ENCODE assay signal across 15 cellular contexts in genomic region chr12:95553202-95553943, GRCh38. TPM values are rescaled to one million over a fixed set of nuclear protein-coding genes. Genes with fewer than 3 reads are reported as not detected.
DNase-seq lines count a peak whose midpoint lies in the region; ATAC-seq and TF ChIP-seq lines count a peak whose summit lies in the region.
"Had no signal": no experiment of that assay in that cellular context is flagged by ENCODE, and none has a peak within 500 bp of the region (broad histone marks: within the 10 kb centered on the region; RNA-seq: fewer than 3 reads in every experiment).

No MANE protein-coding gene starts in this region.

- no peaks in the 10 kb centered on the region; the same call in 1 of the 2 replicates for H3K4me1 ChIP-seq in H9 (ENCODE audit: insufficient read depth, low read length)
- H3K4me1 ChIP-seq: foreskin keratinocyte, psoas muscle, testis had no signal

- no peaks in the 10 kb centered on the region; the same call in 1 of the 2 replicates for H3K27me3 ChIP-seq in H9 (ENCODE audit: insufficient read depth, low read length)
- H3K27me3 ChIP-seq: testis had no signal

- H3K23me2 ChIP-seq in H9 (ENCODE audit: insufficient read length, low read depth, low read length, poor library complexity, severe bottlenecking): peaks cover 3% of the 10 kb centered on the region

- H4K91ac ChIP-seq in H9 (ENCODE audit: insufficient read length, low read depth, low read length): no peak overlapping the region

- H3K79me1 ChIP-seq in H9 (ENCODE audit: insufficient read depth, low read depth, low read length, poor library complexity, severe bottlenecking): no peaks in the 10 kb centered on the region

- H3K4ac ChIP-seq in H9 (ENCODE audit: low read depth, low read length): no peak overlapping the region

- no CpG with 5 or more reads among the region's 5 CpGs for WGBS in H9 (ENCODE audit: extremely low coverage, insufficient read length, low lambda C conversion rate)

- H3K9me3 ChIP-seq in H9 (ENCODE audit: control insufficient read depth, low read depth, low read length): no peaks in the 10 kb centered on the region
- H3K9me3 ChIP-seq: testis had no signal

- H3K79me2 ChIP-seq in H9 (ENCODE audit: insufficient read depth, low read length): peaks cover 3% of the 10 kb centered on the region; the same call in 1 of the 2 replicates

- H2BK120ac ChIP-seq in H9 (ENCODE audit: low read depth, low read length, poor library complexity, severe bottlenecking): no peak overlapping the region

- H4K5ac ChIP-seq in H9 (ENCODE audit: insufficient read length, low read depth, low read length): no peak overlapping the region

- no peak overlapping the region for H3K23ac ChIP-seq in H9 (ENCODE audit: insufficient read length, low read depth, low read length)

- H2AK5ac ChIP-seq in H9 (ENCODE audit: insufficient read length, low read length): no peak overlapping the region

- H3K4me3 Mint-ChIP-seq in activated CD4-positive, alpha-beta T cell treated with anti-CD3 and anti-CD28 coated beads, Interleukin-2, amount 10 ng/mL, durations not matched to agents 24 days and 14 days: peak overlapping the region; percentile 81
- H3K4me3 Mint-ChIP-seq in H9 (peak overlapping the region; percentile 33 to 96; a peak in 4 of 5 replicates), T-cell (peak overlapping the region; percentile 65 to 72 (median 70)), immature natural killer cell (peak overlapping the region in 3 of 5 donors; percentile 12 to 71 (median 23))

- H3K27ac Mint-ChIP-seq in activated CD4-positive, alpha-beta T cell treated with anti-CD3 and anti-CD28 coated beads, Interleukin-2, amount 10 ng/mL, durations not matched to agents 24 days and 14 days: peak overlapping the region; percentile 71
- H3K27ac Mint-ChIP-seq in H9 (peak overlapping the region; percentile 83 to 99 (median 87)), T-cell (peak overlapping the region; percentile 83 to 90), immature natural killer cell (peak overlapping the region in 2 of 6 donors; percentile 6 to 68)

- DNase-seq in activated CD4-positive, alpha-beta T cell treated with anti-CD3 and anti-CD28 coated beads, Interleukin-2, amount 10 ng/mL, durations not matched to agents 24 days and 14 days: no peak
- DNase-seq in activated CD4-positive, alpha-beta T cell treated with anti-CD3 and anti-CD28 coated beads for 1 hour: no peak
- DNase-seq in H9 (no peak), T-cell (peak in 1 of 34 experiments; percentile 28), immature natural killer cell (no peak), ureter (ENCODE audit: low spot score) (no peak), ecto neural progenitor cell (ENCODE audit: low spot score) (no peak), ACHN (no peak)
- DNase-seq: amygdala, cerebellar nuclear complex, foreskin keratinocyte, NCI-H187 treated with DMSO at 0.1 percent for 48 hours, NCI-H526 treated with DMSO at 0.1 percent for 48 hours, psoas muscle, testis had no signal

- TF ChIP-seq CTCF in H9 (conservative IDR thresholded peaks at IDR 0.05): no peak

- H2BK20ac ChIP-seq in H9 (ENCODE audit: low read depth, low read length, poor library complexity, severe bottlenecking): no peak overlapping the region

- H3K9ac ChIP-seq in H9 (ENCODE audit: extremely low read depth, insufficient read length, low read length): no peak overlapping the region

- intact Hi-C loops in activated CD4-positive, alpha-beta T cell treated with anti-CD3 and anti-CD28 coated beads, Interleukin-2, amount 10 ng/mL, durations not matched to agents 24 days and 14 days (cut with micrococcal nuclease): no loop called here

- peaks cover 7% of the 10 kb centered on the region for H3K9me3 Mint-ChIP-seq in activated CD4-positive, alpha-beta T cell treated with anti-CD3 and anti-CD28 coated beads, Interleukin-2, amount 10 ng/mL, durations not matched to agents 24 days and 14 days
- H3K9me3 Mint-ChIP-seq in H9 (peaks cover 0 to 5% of the 10 kb centered on the region in 2 experiments; a peak in 2 of 5 replicates), T-cell (peaks cover 0 to 3% (median 0%) of the 10 kb centered on the region in 3 donors), immature natural killer cell (peaks cover 0 to 4% (median 0%) of the 10 kb centered on the region in 6 donors)

- H3K56ac ChIP-seq in H9 (ENCODE audit: insufficient read length, low read depth, low read length): no peak overlapping the region

- in situ Hi-C loops in ACHN (cut with HindIII; ENCODE audit: low pct_ligation_motif_present, low pct_unique_long_range_greater_than_20kb, low sequenced_read_pairs): no loop called here

- H2BK5ac ChIP-seq in H9 (ENCODE audit: insufficient read length, low read length): no peak overlapping the region

- no peak overlapping the region for H2BK15ac ChIP-seq in H9 (ENCODE audit: low read depth, low read length)

- H4K8ac ChIP-seq in H9 (replicated peaks; ENCODE audit: insufficient read length, low read depth, low read length): no peak overlapping the region

- POLR2A ChIA-PET in T-cell (lab: Charles Lee): no interaction called here

- no peak overlapping the region for H2AFZ ChIP-seq in H9 (ENCODE audit: low read length)

- no peak overlapping the region for H3T11ph ChIP-seq in H9 (ENCODE audit: low read length)

- no peak overlapping the region for H3K27ac ChIP-seq in H9 (ENCODE audit: insufficient read length, low read depth, low read length)
- H3K27ac ChIP-seq: foreskin keratinocyte, psoas muscle, testis had no signal

- H3K27me3 Mint-ChIP-seq in activated CD4-positive, alpha-beta T cell treated with anti-CD3 and anti-CD28 coated beads, Interleukin-2, amount 10 ng/mL, durations not matched to agents 24 days and 14 days: peaks cover 6% of the 10 kb centered on the region
- H3K27me3 Mint-ChIP-seq in H9 (ENCODE audit: low read depth) (peaks cover 1% of the 10 kb centered on the region; the same call in 1 of the 2 replicates), T-cell (peaks cover 0 to 3% of the 10 kb centered on the region in 2 donors), immature natural killer cell (ENCODE audit: low read depth in 3 of 3) (peaks cover 3 to 13% (median 7%) of the 10 kb centered on the region in 3 donors)

- H3K4me1 Mint-ChIP-seq in activated CD4-positive, alpha-beta T cell treated with anti-CD3 and anti-CD28 coated beads, Interleukin-2, amount 10 ng/mL, durations not matched to agents 24 days and 14 days: peaks cover 38% of the 10 kb centered on the region
- H3K4me1 Mint-ChIP-seq in H9 (peaks cover 34 to 44% of the 10 kb centered on the region in 2 experiments), T-cell (peaks cover 47 to 49% (median 48%) of the 10 kb centered on the region in 3 donors), immature natural killer cell (peaks cover 8 to 17% of the 10 kb centered on the region in 2 donors)

- H3K36me3 Mint-ChIP-seq in activated CD4-positive, alpha-beta T cell treated with anti-CD3 and anti-CD28 coated beads, Interleukin-2, amount 10 ng/mL, durations not matched to agents 24 days and 14 days (ENCODE audit: low read depth): peaks cover 2% of the 10 kb centered on the region
- H3K36me3 Mint-ChIP-seq in H9 (ENCODE audit: insufficient read depth in 1 of 3, low read depth in 3 of 3) (peaks cover 7 to 22% (median 19%) of the 10 kb centered on the region in 3 experiments; a peak in 6 of 7 replicates), T-cell (no peaks in the 10 kb centered on the region), immature natural killer cell (no peaks in the 10 kb centered on the region)

- ATAC-seq in T-cell (replicated peaks in 1 of 4): no peak
- ATAC-seq: foreskin keratinocyte, psoas muscle had no signal

- H2BK12ac ChIP-seq in H9 (ENCODE audit: insufficient read length, low read depth, low read length): no peak overlapping the region

- H3K4me2 ChIP-seq in H9 (ENCODE audit: insufficient read depth, insufficient read length, low read length): no peak overlapping the region

- CTCF ChIA-PET in T-cell (lab: Charles Lee): interaction anchor here (0.9 to 1.4 kb wide), 3 partner anchors 13 to 18 kb away, joined by 3 to 6 read pairs (median 4); no protein-coding TSS in a partner anchor

- no peak overlapping the region for H3K14ac ChIP-seq in H9 (ENCODE audit: insufficient read depth, low read length)

- H4K20me1 ChIP-seq in H9 (ENCODE audit: control insufficient read depth, insufficient read depth, insufficient read length): no peaks in the 10 kb centered on the region

- H3K18ac ChIP-seq in H9 (ENCODE audit: insufficient read length, low read depth, low read length): no peak overlapping the region

RNA-seq across cellular contexts. Expression of gene USP44, which starts 2.1 kb away (rescaled TPM):
- total RNA-seq in activated CD4-positive, alpha-beta T cell treated with anti-CD3 and anti-CD28 coated beads, Interleukin-2, amount 10 ng/mL, durations not matched to agents 24 days and 14 days: 3.8 and 4.5 TPM in 2 replicates
- total RNA-seq in H9 (2021): 181 and 185 TPM in 2 replicates
- total RNA-seq in T-cell: 10 to 100 TPM in 1 of 5 donors, 1 to 10 TPM in 4; 2.9 to 12.2 (median 5.9) TPM
- polyA plus RNA-seq in immature natural killer cell: 1 to 10 TPM in 2 of 3 donors, under 1 TPM in 1; 0.35 to 1.9 (median 1.4) TPM
- total RNA-seq in ureter: 1.3 TPM
- total RNA-seq: foreskin keratinocyte had no signal
- polyA plus RNA-seq: foreskin keratinocyte had no signal

Comparison
In these comparisons a context has a peak if more than half of its experiments do, and no peak if none do; other contexts are left out.
1. H3K4me3 Mint-ChIP-seq: peak in every context shown above with its lines; median percentile 81 in activated CD4-positive, alpha-beta T cell treated with anti-CD3 and anti-CD28 coated beads, Interleukin-2, amount 10 ng/mL, durations not matched to agents 24 days and 14 days; 70 in T-cell; 64 in H9; 23 in immature natural killer cell.
2. RNA of gene USP44, which starts 2.1 kb away (total RNA-seq): 181 to 185 TPM in H9; 2.9 to 12.2 TPM in T-cell, 3.8 to 4.5 TPM in activated CD4-positive, alpha-beta T cell treated with anti-CD3 and anti-CD28 coated beads, Interleukin-2, amount 10 ng/mL, durations not matched to agents 24 days and 14 days and 1.3 TPM in ureter (single experiment); every median in the first group is over 10 times any median in the second.